ENCODE assay signal across 1 cellular context in the genomic region with DNA sequence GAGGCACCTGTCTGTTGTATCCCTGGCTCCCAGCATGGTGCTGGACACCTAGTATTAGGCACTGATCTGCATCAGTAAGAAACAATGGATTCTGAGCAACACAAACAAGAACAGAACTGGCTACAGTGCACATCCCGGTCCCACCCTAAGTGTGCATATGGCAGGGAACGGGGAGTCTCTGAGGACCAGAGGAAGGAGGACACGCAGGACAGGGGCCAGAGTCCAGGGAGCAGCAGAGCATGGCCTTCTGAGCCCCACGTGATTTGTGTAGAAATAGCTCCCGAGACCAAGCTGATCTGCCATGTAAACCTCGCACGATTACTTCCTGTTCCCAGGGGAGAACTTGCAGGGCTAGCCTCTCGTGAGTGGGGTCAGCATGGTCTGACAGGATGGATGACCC.
TF ChIP-seq lines count a peak whose summit lies in the region.

No MANE protein-coding gene starts in this region.

TF ChIP-seq in HepG2, 621 proteins besides CTCF, POLR2A, EP300 and RAD21 (continued from another document and continues in another):
- TF ChIP-seq, protein P1, sequence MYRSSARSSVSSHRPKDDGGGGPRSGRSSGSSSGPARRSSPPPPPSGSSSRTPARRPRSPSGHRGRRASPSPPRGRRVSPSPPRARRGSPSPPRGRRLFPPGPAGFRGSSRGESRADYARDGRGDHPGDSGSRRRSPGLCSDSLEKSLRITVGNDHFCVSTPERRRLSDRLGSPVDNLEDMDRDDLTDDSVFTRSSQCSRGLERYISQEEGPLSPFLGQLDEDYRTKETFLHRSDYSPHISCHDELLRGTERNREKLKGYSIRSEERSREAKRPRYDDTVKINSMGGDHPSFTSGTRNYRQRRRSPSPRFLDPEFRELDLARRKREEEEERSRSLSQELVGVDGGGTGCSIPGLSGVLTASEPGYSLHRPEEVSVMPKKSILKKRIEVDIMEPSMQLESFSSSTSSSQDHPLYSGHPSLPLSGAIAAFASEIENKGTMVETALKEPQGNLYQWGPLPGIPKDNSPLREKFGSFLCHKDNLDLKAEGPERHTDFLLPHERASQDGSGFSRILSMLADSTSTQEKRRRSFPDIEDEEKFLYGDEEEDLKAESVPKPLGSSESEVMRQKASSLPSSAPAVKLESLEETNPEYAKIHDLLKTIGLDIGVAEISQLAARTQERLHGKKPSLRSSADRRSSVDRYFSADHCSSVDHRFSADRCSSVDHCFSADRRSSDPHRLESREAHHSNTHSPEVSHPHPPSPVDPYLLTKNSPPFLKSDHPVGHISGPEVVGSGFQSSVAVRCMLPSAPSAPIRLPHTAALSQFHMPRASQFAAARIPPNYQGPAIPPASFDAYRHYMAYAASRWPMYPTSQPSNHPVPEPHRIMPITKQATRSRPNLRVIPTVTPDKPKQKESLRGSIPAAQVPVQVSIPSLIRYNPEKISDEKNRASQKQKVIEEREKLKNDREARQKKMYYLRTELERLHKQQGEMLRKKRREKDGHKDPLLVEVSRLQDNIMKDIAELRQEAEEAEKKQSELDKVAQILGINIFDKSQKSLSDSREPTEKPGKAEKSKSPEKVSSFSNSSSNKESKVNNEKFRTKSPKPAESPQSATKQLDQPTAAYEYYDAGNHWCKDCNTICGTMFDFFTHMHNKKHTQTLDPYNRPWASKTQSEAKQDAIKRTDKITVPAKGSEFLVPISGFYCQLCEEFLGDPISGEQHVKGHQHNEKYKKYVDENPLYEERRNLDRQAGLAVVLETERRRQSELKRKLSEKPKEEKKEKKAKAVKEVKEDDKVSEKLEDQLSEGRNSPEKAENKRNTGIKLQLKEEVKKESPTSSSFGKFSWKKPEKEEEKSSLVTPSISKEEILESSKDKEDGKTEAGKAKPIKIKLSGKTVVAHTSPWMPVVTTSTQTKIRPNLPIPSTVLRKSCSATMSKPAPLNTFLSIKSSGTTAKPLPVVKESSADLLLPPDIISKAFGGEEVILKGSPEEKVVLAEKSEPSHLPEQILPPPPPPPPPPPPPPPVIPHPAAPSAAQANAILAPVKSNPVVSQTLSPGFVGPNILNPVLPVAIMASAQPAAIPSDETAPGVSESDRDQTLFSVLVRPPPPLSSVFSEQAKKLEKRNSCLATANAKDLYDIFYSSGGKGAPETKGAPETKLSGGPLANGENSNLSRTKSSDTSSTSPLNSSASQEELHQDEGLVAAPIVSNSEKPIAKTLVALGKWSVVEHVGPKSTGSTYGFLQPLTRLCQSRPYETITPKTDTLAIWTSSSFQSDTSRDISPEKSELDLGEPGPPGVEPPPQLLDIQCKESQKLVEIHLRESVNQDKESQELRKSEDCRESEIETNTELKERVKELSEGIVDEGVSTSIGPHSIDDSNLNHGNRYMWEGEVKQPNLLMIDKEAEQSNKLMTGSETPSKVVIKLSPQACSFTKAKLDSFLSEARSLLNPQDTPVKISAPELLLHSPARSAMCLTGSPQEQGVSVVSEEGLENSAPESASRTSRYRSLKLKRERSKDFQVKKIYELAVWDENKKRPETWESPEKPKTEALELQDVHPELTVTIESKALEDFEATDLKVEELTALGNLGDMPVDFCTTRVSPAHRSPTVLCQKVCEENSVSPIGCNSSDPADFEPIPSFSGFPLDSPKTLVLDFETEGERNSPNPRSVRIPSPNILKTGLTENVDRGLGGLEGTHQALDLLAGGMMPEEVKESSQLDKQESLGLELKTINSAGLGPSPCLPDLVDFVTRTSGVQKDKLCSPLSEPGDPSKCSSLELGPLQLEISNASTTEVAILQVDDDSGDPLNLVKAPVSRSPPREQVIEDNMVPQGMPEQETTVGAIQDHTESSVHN (CRISPR knock-in tag; IDR thresholded peaks at IDR 0.05) = no peak
- TF ChIP-seq ZNF225 (CRISPR knock-in tag; IDR thresholded peaks at IDR 0.05) (no peak), ZNF260 (CRISPR knock-in tag; IDR thresholded peaks at IDR 0.05; ENCODE audit: borderline replicate concordance, low read depth) (no peak), YEATS4 (CRISPR knock-in tag; IDR thresholded peaks at IDR 0.05; ENCODE audit: borderline replicate concordance) (peak; percentile 54; the same call in 1 of the 2 replicates), BHLHE40 (IDR thresholded peaks at IDR 0.05; ENCODE audit: low read length) (peak; percentile 34; the same call in 1 of the 2 replicates), ZNF337 (CRISPR knock-in tag; IDR thresholded peaks at IDR 0.05; ENCODE audit: borderline replicate concordance, low read depth) (no peak), FOXC1 (CRISPR knock-in tag; IDR thresholded peaks at IDR 0.05; ENCODE audit: borderline replicate concordance) (no peak), CHD4 (IDR thresholded peaks at IDR 0.05; ENCODE audit: borderline replicate concordance, low read length) (no peak), NCOA1 (CRISPR knock-in tag; IDR thresholded peaks at IDR 0.05) (no peak), ZBTB42 (CRISPR knock-in tag; IDR thresholded peaks at IDR 0.05) (no peak), NFYB (CRISPR knock-in tag; IDR thresholded peaks at IDR 0.05) (no peak), ZNF263 (CRISPR knock-in tag; IDR thresholded peaks at IDR 0.05) (peak; percentile 69), TCF7L2 (IDR thresholded peaks at IDR 0.05; ENCODE audit: low read depth, low read length) (no peak), AGO2 (optimal IDR thresholded peaks at IDR 0.05; ENCODE audit: low read depth, low read length) (no peak), PCBP1 (IDR thresholded peaks at IDR 0.05; ENCODE audit: borderline replicate concordance, low read depth, low read length) (no peak), ZBTB21 (CRISPR knock-in tag; IDR thresholded peaks at IDR 0.05) (no peak), ADNP (CRISPR knock-in tag; IDR thresholded peaks at IDR 0.05) (no peak), DMAP1 (CRISPR knock-in tag; IDR thresholded peaks at IDR 0.05) (peak; percentile 40; the same call in 1 of the 2 replicates), ZFP90 (CRISPR knock-in tag; IDR thresholded peaks at IDR 0.05; ENCODE audit: borderline replicate concordance) (0 out of 2 replicates have a peak, but pooled peaks have one; percentile 56), RFX5 (IDR thresholded peaks at IDR 0.05; ENCODE audit: low read depth, low read length) (no peak), ZNF33A (CRISPR knock-in tag; IDR thresholded peaks at IDR 0.05; ENCODE audit: borderline replicate concordance) (no peak), ZNF629 (CRISPR knock-in tag; conservative IDR thresholded peaks at IDR 0.05) (0 out of 2 replicates have a peak, but pooled peaks have one; percentile 11), RNF2 (conservative IDR thresholded peaks at IDR 0.05; ENCODE audit: low read depth) (no peak), FOSL1 (CRISPR knock-in tag; IDR thresholded peaks at IDR 0.05; ENCODE audit: borderline replicate concordance) (no peak; the same call in 1 of the 2 replicates), MED13 (CRISPR knock-in tag; IDR thresholded peaks at IDR 0.05) (no peak), YEATS2 (CRISPR knock-in tag; IDR thresholded peaks at IDR 0.05; ENCODE audit: borderline replicate concordance) (no peak), ZNF329 (CRISPR knock-in tag; IDR thresholded peaks at IDR 0.05; ENCODE audit: low read depth) (no peak), ZNF546 (CRISPR knock-in tag; conservative IDR thresholded peaks at IDR 0.05) (no peak), ZNF563 (CRISPR knock-in tag; IDR thresholded peaks at IDR 0.05) (no peak), GFI1 (CRISPR knock-in tag; IDR thresholded peaks at IDR 0.05; ENCODE audit: borderline replicate concordance) (no peak), ZNF749 (CRISPR knock-in tag; IDR thresholded peaks at IDR 0.05; ENCODE audit: borderline replicate concordance) (no peak), AHR (CRISPR knock-in tag; IDR thresholded peaks at IDR 0.05) (no peak), SRSF1 (optimal IDR thresholded peaks at IDR 0.05; ENCODE audit: low read depth, low read length) (no peak), ZNF543 (CRISPR knock-in tag; IDR thresholded peaks at IDR 0.05) (no peak), ZNF616 (CRISPR knock-in tag; IDR thresholded peaks at IDR 0.05; ENCODE audit: low read depth) (no peak), SOX5 (CRISPR knock-in tag; IDR thresholded peaks at IDR 0.05; ENCODE audit: borderline replicate concordance) (peak; percentile 55; the same call in 1 of the 2 replicates)
- TF ChIP-seq, protein P2, sequence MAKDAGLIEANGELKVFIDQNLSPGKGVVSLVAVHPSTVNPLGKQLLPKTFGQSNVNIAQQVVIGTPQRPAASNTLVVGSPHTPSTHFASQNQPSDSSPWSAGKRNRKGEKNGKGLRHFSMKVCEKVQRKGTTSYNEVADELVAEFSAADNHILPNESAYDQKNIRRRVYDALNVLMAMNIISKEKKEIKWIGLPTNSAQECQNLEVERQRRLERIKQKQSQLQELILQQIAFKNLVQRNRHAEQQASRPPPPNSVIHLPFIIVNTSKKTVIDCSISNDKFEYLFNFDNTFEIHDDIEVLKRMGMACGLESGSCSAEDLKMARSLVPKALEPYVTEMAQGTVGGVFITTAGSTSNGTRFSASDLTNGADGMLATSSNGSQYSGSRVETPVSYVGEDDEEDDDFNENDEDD (CRISPR knock-in tag; IDR thresholded peaks at IDR 0.05; ENCODE audit: borderline replicate concordance) = no peak
- TF ChIP-seq, protein P3, sequence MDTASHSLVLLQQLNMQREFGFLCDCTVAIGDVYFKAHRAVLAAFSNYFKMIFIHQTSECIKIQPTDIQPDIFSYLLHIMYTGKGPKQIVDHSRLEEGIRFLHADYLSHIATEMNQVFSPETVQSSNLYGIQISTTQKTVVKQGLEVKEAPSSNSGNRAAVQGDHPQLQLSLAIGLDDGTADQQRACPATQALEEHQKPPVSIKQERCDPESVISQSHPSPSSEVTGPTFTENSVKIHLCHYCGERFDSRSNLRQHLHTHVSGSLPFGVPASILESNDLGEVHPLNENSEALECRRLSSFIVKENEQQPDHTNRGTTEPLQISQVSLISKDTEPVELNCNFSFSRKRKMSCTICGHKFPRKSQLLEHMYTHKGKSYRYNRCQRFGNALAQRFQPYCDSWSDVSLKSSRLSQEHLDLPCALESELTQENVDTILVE (CRISPR knock-in tag; IDR thresholded peaks at IDR 0.05) = 0 out of 2 replicates have a peak, but pooled peaks have one; percentile 15
- TF ChIP-seq, protein P4, sequence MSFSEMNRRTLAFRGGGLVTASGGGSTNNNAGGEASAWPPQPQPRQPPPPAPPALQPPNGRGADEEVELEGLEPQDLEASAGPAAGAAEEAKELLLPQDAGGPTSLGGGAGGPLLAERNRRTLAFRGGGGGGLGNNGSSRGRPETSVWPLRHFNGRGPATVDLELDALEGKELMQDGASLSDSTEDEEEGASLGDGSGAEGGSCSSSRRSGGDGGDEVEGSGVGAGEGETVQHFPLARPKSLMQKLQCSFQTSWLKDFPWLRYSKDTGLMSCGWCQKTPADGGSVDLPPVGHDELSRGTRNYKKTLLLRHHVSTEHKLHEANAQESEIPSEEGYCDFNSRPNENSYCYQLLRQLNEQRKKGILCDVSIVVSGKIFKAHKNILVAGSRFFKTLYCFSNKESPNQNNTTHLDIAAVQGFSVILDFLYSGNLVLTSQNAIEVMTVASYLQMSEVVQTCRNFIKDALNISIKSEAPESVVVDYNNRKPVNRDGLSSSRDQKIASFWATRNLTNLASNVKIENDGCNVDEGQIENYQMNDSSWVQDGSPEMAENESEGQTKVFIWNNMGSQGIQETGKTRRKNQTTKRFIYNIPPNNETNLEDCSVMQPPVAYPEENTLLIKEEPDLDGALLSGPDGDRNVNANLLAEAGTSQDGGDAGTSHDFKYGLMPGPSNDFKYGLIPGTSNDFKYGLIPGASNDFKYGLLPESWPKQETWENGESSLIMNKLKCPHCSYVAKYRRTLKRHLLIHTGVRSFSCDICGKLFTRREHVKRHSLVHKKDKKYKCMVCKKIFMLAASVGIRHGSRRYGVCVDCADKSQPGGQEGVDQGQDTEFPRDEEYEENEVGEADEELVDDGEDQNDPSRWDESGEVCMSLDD (CRISPR knock-in tag; IDR thresholded peaks at IDR 0.05; ENCODE audit: borderline replicate concordance) = no peak
- TF ChIP-seq, protein P5, sequence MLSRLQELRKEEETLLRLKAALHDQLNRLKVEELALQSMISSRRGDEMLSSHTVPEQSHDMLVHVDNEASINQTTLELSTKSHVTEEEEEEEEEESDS (CRISPR knock-in tag; IDR thresholded peaks at IDR 0.05; ENCODE audit: borderline replicate concordance) = no peak
- TF ChIP-seq, protein P6, sequence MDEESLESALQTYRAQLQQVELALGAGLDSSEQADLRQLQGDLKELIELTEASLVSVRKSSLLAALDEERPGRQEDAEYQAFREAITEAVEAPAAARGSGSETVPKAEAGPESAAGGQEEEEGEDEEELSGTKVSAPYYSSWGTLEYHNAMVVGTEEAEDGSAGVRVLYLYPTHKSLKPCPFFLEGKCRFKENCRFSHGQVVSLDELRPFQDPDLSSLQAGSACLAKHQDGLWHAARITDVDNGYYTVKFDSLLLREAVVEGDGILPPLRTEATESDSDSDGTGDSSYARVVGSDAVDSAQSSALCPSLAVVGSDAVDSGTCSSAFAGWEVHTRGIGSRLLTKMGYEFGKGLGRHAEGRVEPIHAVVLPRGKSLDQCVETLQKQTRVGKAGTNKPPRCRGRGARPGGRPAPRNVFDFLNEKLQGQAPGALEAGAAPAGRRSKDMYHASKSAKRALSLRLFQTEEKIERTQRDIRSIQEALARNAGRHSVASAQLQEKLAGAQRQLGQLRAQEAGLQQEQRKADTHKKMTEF (CRISPR knock-in tag; IDR thresholded peaks at IDR 0.05) = no peak
- TF ChIP-seq, protein P7, sequence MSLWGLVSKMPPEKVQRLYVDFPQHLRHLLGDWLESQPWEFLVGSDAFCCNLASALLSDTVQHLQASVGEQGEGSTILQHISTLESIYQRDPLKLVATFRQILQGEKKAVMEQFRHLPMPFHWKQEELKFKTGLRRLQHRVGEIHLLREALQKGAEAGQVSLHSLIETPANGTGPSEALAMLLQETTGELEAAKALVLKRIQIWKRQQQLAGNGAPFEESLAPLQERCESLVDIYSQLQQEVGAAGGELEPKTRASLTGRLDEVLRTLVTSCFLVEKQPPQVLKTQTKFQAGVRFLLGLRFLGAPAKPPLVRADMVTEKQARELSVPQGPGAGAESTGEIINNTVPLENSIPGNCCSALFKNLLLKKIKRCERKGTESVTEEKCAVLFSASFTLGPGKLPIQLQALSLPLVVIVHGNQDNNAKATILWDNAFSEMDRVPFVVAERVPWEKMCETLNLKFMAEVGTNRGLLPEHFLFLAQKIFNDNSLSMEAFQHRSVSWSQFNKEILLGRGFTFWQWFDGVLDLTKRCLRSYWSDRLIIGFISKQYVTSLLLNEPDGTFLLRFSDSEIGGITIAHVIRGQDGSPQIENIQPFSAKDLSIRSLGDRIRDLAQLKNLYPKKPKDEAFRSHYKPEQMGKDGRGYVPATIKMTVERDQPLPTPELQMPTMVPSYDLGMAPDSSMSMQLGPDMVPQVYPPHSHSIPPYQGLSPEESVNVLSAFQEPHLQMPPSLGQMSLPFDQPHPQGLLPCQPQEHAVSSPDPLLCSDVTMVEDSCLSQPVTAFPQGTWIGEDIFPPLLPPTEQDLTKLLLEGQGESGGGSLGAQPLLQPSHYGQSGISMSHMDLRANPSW (CRISPR knock-in tag; IDR thresholded peaks at IDR 0.05; ENCODE audit: borderline replicate concordance) = no peak
- TF ChIP-seq, protein P8, sequence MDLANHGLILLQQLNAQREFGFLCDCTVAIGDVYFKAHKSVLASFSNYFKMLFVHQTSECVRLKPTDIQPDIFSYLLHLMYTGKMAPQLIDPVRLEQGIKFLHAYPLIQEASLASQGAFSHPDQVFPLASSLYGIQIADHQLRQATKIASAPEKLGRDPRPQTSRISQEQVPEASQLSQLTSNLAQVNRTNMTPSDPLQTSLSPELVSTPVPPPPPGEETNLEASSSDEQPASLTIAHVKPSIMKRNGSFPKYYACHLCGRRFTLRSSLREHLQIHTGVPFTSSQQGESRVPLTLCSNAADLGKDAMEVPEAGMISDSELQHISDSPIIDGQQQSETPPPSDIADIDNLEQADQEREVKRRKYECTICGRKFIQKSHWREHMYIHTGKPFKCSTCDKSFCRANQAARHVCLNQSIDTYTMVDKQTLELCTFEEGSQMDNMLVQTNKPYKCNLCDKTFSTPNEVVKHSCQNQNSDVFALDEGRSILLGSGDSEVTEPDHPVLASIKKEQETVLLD (CRISPR knock-in tag; IDR thresholded peaks at IDR 0.05; ENCODE audit: low read depth) = no peak
